In the genomic region with DNA sequence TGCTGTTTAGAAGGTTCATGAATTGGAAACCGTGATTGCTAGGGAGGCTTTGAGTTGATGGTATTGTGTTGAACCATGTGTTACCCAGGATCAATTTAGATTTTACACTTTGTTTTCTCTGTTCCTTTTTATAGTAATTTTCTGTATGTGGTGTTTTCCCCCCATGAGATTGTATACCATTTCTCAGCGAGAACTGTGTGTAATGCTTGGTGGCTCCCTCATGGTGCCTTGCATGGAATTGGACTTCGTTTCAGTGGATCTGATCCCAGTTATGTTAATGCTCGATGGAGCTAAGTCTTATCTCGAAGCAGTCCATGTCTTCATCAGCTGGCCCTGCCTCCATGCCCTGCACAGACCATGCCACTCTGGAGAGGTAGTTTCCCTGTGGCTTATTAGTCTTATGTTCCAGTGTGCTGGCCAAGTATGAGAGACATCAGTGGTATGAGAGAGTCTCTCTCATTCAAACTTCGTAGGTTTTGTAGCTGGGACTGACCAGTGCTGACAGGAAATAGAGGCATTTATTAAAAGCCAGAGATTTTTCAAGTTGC, we compare ENCODE assay signal across 11 cellular contexts. TPM values are rescaled to one million over a fixed set of nuclear protein-coding genes. Genes with fewer than 3 reads are reported as not detected.
DNase-seq lines count a peak whose midpoint lies in the region; ATAC-seq, FAIRE-seq and TF ChIP-seq lines count a peak whose summit lies in the region.
"Had no signal": no experiment of that assay in that cellular context is flagged by ENCODE, and none has a peak within 500 bp of the region (broad histone marks: within the 10 kb centered on the region; RNA-seq: fewer than 3 reads in every experiment).

No MANE protein-coding gene starts in this region.

- H3K4me1 Mint-ChIP-seq in nephron (peaks cover 35% of the 10 kb centered on the region), GM23338 (peaks cover 4% of the 10 kb centered on the region; the same call in 2 of the 3 replicates)

- no peak overlapping the region for H3K27ac ChIP-seq in GM23338 (ENCODE audit: low read depth)

- no peak for TF ChIP-seq CTCF in nephron (IDR thresholded peaks at IDR 0.05; ENCODE audit: unreplicated experiment in 3 of 3)
- TF ChIP-seq CTCF in GM23338 (conservative IDR thresholded peaks at IDR 0.05; ENCODE audit: low read depth in 2 of 2): no peak

- H3K4me3 Mint-ChIP-seq in nephron (no peak overlapping the region), GM23338 (no peak overlapping the region)

- ATAC-seq in GM21786 (IDR thresholded peaks at IDR 0.05; ENCODE audit: unreplicated experiment) (peak; percentile 63), GM23338 (no peak)

- no peaks in the 10 kb centered on the region for H3K9me3 ChIP-seq in adipocyte (ENCODE audit: control insufficient read depth, low read length)

- H3K27me3 ChIP-seq in adipocyte (replicated peaks; ENCODE audit: control insufficient read depth, insufficient read depth, low read length) (no peaks in the 10 kb centered on the region), GM23338 (ENCODE audit: insufficient read depth) (no peaks in the 10 kb centered on the region)

- H3K4me3 ChIP-seq in adipocyte (ENCODE audit: low read length) (no peak overlapping the region), GM23338 (no peak overlapping the region)

- no peak overlapping the region for H3K4me2 ChIP-seq in GM23338

- H3K9me2 ChIP-seq in GM23338 (ENCODE audit: insufficient read depth): no peaks in the 10 kb centered on the region

- peaks cover 31% of the 10 kb centered on the region for H4K20me1 ChIP-seq in GM23338 (replicated peaks; ENCODE audit: insufficient read depth)

- H3K79me2 ChIP-seq in GM23338 (replicated peaks; ENCODE audit: insufficient read depth): peaks cover 96% of the 10 kb centered on the region

- no peak overlapping the region for H2AFZ ChIP-seq in GM23338

- H3K27me3 Mint-ChIP-seq in nephron (ENCODE audit: low read depth) (no peaks in the 10 kb centered on the region), GM23338 (ENCODE audit: insufficient read depth, low read depth, poor library complexity) (peaks cover 2% of the 10 kb centered on the region)

- H3K36me3 Mint-ChIP-seq in nephron (ENCODE audit: low read depth) (no peaks in the 10 kb centered on the region), GM23338 (ENCODE audit: low read depth) (no peaks in the 10 kb centered on the region)

- peak overlapping the region in 2 of 3 experiments; percentile 51 to 53 for H3K27ac Mint-ChIP-seq in nephron
- no peak overlapping the region for H3K27ac Mint-ChIP-seq in GM23338

- H3K36me3 ChIP-seq in adipocyte (ENCODE audit: control insufficient read depth, insufficient read depth, low read length, severe bottlenecking) (peaks cover 3% of the 10 kb centered on the region), GM23338 (ENCODE audit: insufficient read depth) (no peaks in the 10 kb centered on the region)

- H3K4me1 ChIP-seq in adipocyte (ENCODE audit: control insufficient read depth, insufficient read depth, low read length) (peaks cover 35% of the 10 kb centered on the region), GM23338 (ENCODE audit: insufficient read depth) (peaks cover 14% of the 10 kb centered on the region; the same call in 1 of the 2 replicates)

- peak; percentile 69 for FAIRE-seq in GM18507 (lab: Jason Lieb, UNC)

- peak overlapping the region; percentile 41 for H3K9ac ChIP-seq in adipocyte (ENCODE audit: low read length)

- no peak for DNase-seq in GM18507 (ENCODE audit: extremely low spot score, insufficient read length, low read depth)
- no peak for DNase-seq in adipocyte (ENCODE audit: low read depth)
- DNase-seq in cortex of kidney (lab: John Stamatoyannopoulos, UW): no peak
- DNase-seq in GM23338 (ENCODE audit: low spot score): no peak
- DNase-seq in A172 (ENCODE audit: low spot score): no peak
- no peak for DNase-seq in DMS 273 treated with DMSO at 0.1 percent for 48 hours (lab: John Stamatoyannopoulos, UW)
- DNase-seq: activated CD4-positive, alpha-beta T cell treated with anti-CD3 and anti-CD28 coated beads, Interleukin-2, amount 50 U/mL, for 1 hour; mammary epithelial cell; stimulated activated CD4-positive, alpha-beta T cell treated with anti-CD3 and anti-CD28 coated beads, Interleukin-4, amount 100 ng/mL, for 1 hour had no signal

- H3K9me3 Mint-ChIP-seq in nephron (no peaks in the 10 kb centered on the region), GM23338 (no peaks in the 10 kb centered on the region)

- H3F3A ChIP-seq in GM23338 (replicated peaks; ENCODE audit: low read depth): no peaks in the 10 kb centered on the region

TF ChIP-seq in GM23338, 12 proteins besides CTCF, POLR2A, EP300 and RAD21 (continues in another document):
- no peak for TF ChIP-seq EZH2phosphoT487 (IDR thresholded peaks at IDR 0.05; ENCODE audit: unreplicated experiment)
- TF ChIP-seq, protein P1, sequence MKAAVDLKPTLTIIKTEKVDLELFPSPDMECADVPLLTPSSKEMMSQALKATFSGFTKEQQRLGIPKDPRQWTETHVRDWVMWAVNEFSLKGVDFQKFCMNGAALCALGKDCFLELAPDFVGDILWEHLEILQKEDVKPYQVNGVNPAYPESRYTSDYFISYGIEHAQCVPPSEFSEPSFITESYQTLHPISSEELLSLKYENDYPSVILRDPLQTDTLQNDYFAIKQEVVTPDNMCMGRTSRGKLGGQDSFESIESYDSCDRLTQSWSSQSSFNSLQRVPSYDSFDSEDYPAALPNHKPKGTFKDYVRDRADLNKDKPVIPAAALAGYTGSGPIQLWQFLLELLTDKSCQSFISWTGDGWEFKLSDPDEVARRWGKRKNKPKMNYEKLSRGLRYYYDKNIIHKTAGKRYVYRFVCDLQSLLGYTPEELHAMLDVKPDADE (IDR thresholded peaks at IDR 0.05): no peak
- TF ChIP-seq STAT1 (IDR thresholded peaks at IDR 0.05; ENCODE audit: unreplicated experiment): no peak
- TF ChIP-seq EZH2 (IDR thresholded peaks at IDR 0.05; ENCODE audit: low read depth, unreplicated experiment): no peak
- TF ChIP-seq, protein P2, sequence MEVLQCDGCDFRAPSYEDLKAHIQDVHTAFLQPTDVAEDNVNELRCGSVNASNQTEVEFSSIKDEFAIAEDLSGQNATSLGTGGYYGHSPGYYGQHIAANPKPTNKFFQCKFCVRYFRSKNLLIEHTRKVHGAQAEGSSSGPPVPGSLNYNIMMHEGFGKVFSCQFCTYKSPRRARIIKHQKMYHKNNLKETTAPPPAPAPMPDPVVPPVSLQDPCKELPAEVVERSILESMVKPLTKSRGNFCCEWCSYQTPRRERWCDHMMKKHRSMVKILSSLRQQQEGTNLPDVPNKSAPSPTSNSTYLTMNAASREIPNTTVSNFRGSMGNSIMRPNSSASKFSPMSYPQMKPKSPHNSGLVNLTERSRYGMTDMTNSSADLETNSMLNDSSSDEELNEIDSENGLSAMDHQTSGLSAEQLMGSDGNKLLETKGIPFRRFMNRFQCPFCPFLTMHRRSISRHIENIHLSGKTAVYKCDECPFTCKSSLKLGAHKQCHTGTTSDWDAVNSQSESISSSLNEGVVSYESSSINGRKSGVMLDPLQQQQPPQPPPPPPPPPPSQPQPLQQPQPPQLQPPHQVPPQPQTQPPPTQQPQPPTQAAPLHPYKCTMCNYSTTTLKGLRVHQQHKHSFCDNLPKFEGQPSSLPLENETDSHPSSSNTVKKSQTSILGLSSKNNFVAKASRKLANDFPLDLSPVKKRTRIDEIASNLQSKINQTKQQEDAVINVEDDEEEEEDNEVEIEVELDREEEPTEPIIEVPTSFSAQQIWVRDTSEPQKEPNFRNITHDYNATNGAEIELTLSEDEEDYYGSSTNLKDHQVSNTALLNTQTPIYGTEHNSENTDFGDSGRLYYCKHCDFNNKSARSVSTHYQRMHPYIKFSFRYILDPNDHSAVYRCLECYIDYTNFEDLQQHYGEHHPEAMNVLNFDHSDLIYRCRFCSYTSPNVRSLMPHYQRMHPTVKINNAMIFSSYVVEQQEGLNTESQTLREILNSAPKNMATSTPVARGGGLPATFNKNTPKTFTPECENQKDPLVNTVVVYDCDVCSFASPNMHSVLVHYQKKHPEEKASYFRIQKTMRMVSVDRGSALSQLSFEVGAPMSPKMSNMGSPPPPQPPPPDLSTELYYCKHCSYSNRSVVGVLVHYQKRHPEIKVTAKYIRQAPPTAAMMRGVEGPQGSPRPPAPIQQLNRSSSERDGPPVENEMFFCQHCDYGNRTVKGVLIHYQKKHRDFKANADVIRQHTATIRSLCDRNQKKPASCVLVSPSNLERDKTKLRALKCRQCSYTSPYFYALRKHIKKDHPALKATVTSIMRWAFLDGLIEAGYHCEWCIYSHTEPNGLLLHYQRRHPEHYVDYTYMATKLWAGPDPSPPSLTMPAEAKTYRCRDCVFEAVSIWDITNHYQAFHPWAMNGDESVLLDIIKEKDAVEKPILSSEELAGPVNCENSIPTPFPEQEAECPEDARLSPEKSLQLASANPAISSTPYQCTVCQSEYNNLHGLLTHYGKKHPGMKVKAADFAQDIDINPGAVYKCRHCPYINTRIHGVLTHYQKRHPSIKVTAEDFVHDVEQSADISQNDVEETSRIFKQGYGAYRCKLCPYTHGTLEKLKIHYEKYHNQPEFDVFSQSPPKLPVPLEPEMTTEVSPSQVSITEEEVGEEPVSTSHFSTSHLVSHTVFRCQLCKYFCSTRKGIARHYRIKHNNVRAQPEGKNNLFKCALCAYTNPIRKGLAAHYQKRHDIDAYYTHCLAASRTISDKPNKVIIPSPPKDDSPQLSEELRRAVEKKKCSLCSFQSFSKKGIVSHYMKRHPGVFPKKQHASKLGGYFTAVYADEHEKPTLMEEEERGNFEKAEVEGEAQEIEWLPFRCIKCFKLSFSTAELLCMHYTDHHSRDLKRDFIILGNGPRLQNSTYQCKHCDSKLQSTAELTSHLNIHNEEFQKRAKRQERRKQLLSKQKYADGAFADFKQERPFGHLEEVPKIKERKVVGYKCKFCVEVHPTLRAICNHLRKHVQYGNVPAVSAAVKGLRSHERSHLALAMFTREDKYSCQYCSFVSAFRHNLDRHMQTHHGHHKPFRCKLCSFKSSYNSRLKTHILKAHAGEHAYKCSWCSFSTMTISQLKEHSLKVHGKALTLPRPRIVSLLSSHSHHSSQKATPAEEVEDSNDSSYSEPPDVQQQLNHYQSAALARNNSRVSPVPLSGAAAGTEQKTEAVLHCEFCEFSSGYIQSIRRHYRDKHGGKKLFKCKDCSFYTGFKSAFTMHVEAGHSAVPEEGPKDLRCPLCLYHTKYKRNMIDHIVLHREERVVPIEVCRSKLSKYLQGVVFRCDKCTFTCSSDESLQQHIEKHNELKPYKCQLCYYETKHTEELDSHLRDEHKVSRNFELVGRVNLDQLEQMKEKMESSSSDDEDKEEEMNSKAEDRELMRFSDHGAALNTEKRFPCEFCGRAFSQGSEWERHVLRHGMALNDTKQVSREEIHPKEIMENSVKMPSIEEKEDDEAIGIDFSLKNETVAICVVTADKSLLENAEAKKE (CRISPR knock-in tag; IDR thresholded peaks at IDR 0.05): no peak
- no peak for TF ChIP-seq ZNF114 (CRISPR knock-in tag; IDR thresholded peaks at IDR 0.05)
- TF ChIP-seq CREB1 (CRISPR knock-in tag; IDR thresholded peaks at IDR 0.05; ENCODE audit: low read depth): no peak
- TF ChIP-seq JUNB (IDR thresholded peaks at IDR 0.05; ENCODE audit: unreplicated experiment): no peak
- TF ChIP-seq POLR2AphosphoS5 (IDR thresholded peaks at IDR 0.05; ENCODE audit: low read depth): no peak

RNA-seq across cellular contexts. Expression of gene PTPN1, which starts 18.7 kb away (rescaled TPM):
- 26.2 and 26.4 TPM in 2 replicates for total RNA-seq in GM23338 (2014; rRNA removed; shearing (Covaris generic))
- polyA plus RNA-seq in GM23338 (2016; fragmentation: Nextera tagmentation; extraction: Ambion mirVana): 16.9 and 18.9 TPM in 2 replicates
- 56.9 and 60.6 TPM in 2 replicates for total RNA-seq in A172 (2014; rRNA removed; shearing (Covaris generic))
